1 cellular context compared by ENCODE assay signal in genomic region chr14:24401810-24402702, GRCh38.
TF ChIP-seq lines count a peak whose summit lies in the region.

No MANE protein-coding gene starts in this region.

TF ChIP-seq in IMR-90, 13 proteins besides CTCF, POLR2A, EP300 and RAD21:
- no peak for TF ChIP-seq FOS (IDR thresholded peaks at IDR 0.05; ENCODE audit: low read depth, low read length)
- no peak for TF ChIP-seq MXI1 (IDR thresholded peaks at IDR 0.05; ENCODE audit: borderline replicate concordance, low read depth, low read length)
- no peak for TF ChIP-seq MAFK (IDR thresholded peaks at IDR 0.05; ENCODE audit: low read depth, low read length)
- TF ChIP-seq BHLHE40 (IDR thresholded peaks at IDR 0.05; ENCODE audit: low read depth, low read length), result no peak
- no peak for TF ChIP-seq SMC3 (IDR thresholded peaks at IDR 0.05; ENCODE audit: low read depth, low read length)
- TF ChIP-seq NFE2L2 (IDR thresholded peaks at IDR 0.05; ENCODE audit: low read depth, low read length), result no peak
- TF ChIP-seq CHD1 (IDR thresholded peaks at IDR 0.05; ENCODE audit: low read depth, low read length), result no peak
- no peak for TF ChIP-seq ELK1 (IDR thresholded peaks at IDR 0.05; ENCODE audit: borderline replicate concordance, low read depth, low read length)
- TF ChIP-seq RCOR1 (IDR thresholded peaks at IDR 0.05; ENCODE audit: insufficient replicate concordance, low read length), result no peak
- TF ChIP-seq MAZ (IDR thresholded peaks at IDR 0.05; ENCODE audit: borderline replicate concordance, low read depth, low read length), result no peak
- TF ChIP-seq USF2 (IDR thresholded peaks at IDR 0.05; ENCODE audit: low read depth, low read length), result no peak
- no peak for TF ChIP-seq RFX5 (IDR thresholded peaks at IDR 0.05; ENCODE audit: low read depth, low read length)
- TF ChIP-seq CEBPB (IDR thresholded peaks at IDR 0.05; ENCODE audit: low read depth, low read length), result no peak
TF ChIP-seq in IMR-90: peak in this region for 0.
